ENCODE assay signal across 11 cellular contexts in genomic region chr15:93987068-93987467, GRCh38.
A peak's percentile ranks its signal among the peaks of the same experiment; 100 is the strongest.
DNase-seq lines count a peak whose midpoint lies in the region; ATAC-seq and TF ChIP-seq lines count a peak whose summit lies in the region.
"Had no signal": no experiment of that assay in that cellular context is flagged by ENCODE, and none has a peak within 500 bp of the region (broad histone marks: within the 10 kb centered on the region; RNA-seq: fewer than 3 reads in every experiment).

No MANE protein-coding gene starts in this region.

- H3K27ac Mint-ChIP-seq in activated CD4-positive, alpha-beta memory T cell treated with anti-CD3 and anti-CD28 coated beads, Interleukin-2, amount 10 ng/mL, durations not matched to agents 7 days and 5 days = no peak overlapping the region
- H3K27ac Mint-ChIP-seq in natural killer cell treated with Interleukin-12 subunit alpha and Interleukin-12 subunit beta and Interleukin-15 and Interleukin-18, amount 100 ng/mL, for 72 hours = peak overlapping the region; percentile 40 to 68

- no peaks in the 10 kb centered on the region for H3K79me2 ChIP-seq in DND-41 (ENCODE audit: insufficient read depth, low read length)

- peaks cover 2% of the 10 kb centered on the region for H3K27me3 Mint-ChIP-seq in activated CD4-positive, alpha-beta memory T cell treated with anti-CD3 and anti-CD28 coated beads, Interleukin-2, amount 10 ng/mL, durations not matched to agents 7 days and 5 days
- H3K27me3 Mint-ChIP-seq in natural killer cell treated with Interleukin-12 subunit alpha and Interleukin-12 subunit beta and Interleukin-15 and Interleukin-18, amount 100 ng/mL, for 72 hours = no peaks in the 10 kb centered on the region

- ATAC-seq in DND-41 (ENCODE audit: insufficient read depth, low read depth) = peak; percentile 77
- peak; percentile 74 for ATAC-seq in GM21447 (IDR thresholded peaks at IDR 0.05; ENCODE audit: unreplicated experiment)
- ATAC-seq in natural killer cell treated with Interleukin-12 subunit alpha and Interleukin-12 subunit beta and Interleukin-15 and Interleukin-18, amount 100 ng/mL, for 72 hours = peak; percentile 87 to 92
- no peak for ATAC-seq in HG03196 (IDR thresholded peaks at IDR 0.05; ENCODE audit: unreplicated experiment)
- ATAC-seq in left lobe of liver = no peak

- POLR2A ChIA-PET in activated CD4-positive, alpha-beta memory T cell treated with anti-CD3 and anti-CD28 coated beads, Interleukin-2, amount 10 ng/mL, durations not matched to agents 7 days and 5 days (lab: Charles Lee) = no interaction called here

- H3K27ac ChIP-seq in DND-41 (ENCODE audit: low read length) (peak overlapping the region; percentile 99), colonic mucosa (no peak overlapping the region)
- H3K27ac ChIP-seq: skin epidermis, testis had no signal

- intact Hi-C loops in colonic mucosa (cut with DNase I) = no loop called here

- H3K4me1 ChIP-seq in DND-41 (ENCODE audit: insufficient read depth, low read length) = peaks cover 83% of the 10 kb centered on the region
- H3K4me1 ChIP-seq in colonic mucosa = no peaks in the 10 kb centered on the region
- H3K4me1 ChIP-seq: testis had no signal

- DNase-seq in DND-41 (peak; percentile 93), colonic mucosa (no peak), left lobe of liver (ENCODE audit: low spot score) (no peak), NCI-H2196 (lab: John Stamatoyannopoulos, UW; ENCODE audit: unreplicated experiment) (no peak)
- peak; percentile 66 for DNase-seq in activated CD4-positive, alpha-beta memory T cell treated with anti-CD3 and anti-CD28 coated beads, Interleukin-2, amount 10 ng/mL, durations not matched to agents 7 days and 5 days
- DNase-seq in natural killer cell treated with Interleukin-12 subunit alpha and Interleukin-12 subunit beta and Interleukin-15 and Interleukin-18, amount 100 ng/mL, for 72 hours (ENCODE audit: low spot score) = peak; percentile 78
- DNase-seq: testis had no signal

- H3K4me3 Mint-ChIP-seq in activated CD4-positive, alpha-beta memory T cell treated with anti-CD3 and anti-CD28 coated beads, Interleukin-2, amount 10 ng/mL, durations not matched to agents 7 days and 5 days = no peak overlapping the region
- peak overlapping the region; percentile 60 for H3K4me3 Mint-ChIP-seq in natural killer cell treated with Interleukin-12 subunit alpha and Interleukin-12 subunit beta and Interleukin-15 and Interleukin-18, amount 100 ng/mL, for 72 hours

- H3K27me3 ChIP-seq in DND-41 (ENCODE audit: insufficient read depth, low read length, poor library complexity) (no peaks in the 10 kb centered on the region), colonic mucosa (no peaks in the 10 kb centered on the region)
- H3K27me3 ChIP-seq: testis had no signal

- no peaks in the 10 kb centered on the region for H3K9me3 Mint-ChIP-seq in activated CD4-positive, alpha-beta memory T cell treated with anti-CD3 and anti-CD28 coated beads, Interleukin-2, amount 10 ng/mL, durations not matched to agents 7 days and 5 days
- H3K9me3 Mint-ChIP-seq in natural killer cell treated with Interleukin-12 subunit alpha and Interleukin-12 subunit beta and Interleukin-15 and Interleukin-18, amount 100 ng/mL, for 72 hours = peaks cover 4% of the 10 kb centered on the region

- H3K4me2 ChIP-seq in DND-41 (ENCODE audit: insufficient read depth, low read length) = peak overlapping the region; percentile 50

- H2AFZ ChIP-seq in DND-41 (ENCODE audit: low read depth, low read length) = 0 out of 2 replicates have a peak overlapping the region, but pooled peaks have one; percentile 28

- peak overlapping the region in 1 of 2 experiments; percentile 14; a peak in 1 of 4 replicates for H3K4me3 ChIP-seq in DND-41 (ENCODE audit: low read depth in 1 of 2, low read length in 2 of 2)
- H3K4me3 ChIP-seq in colonic mucosa = no peak overlapping the region
- H3K4me3 ChIP-seq: skin epidermis, testis had no signal

- H3K9ac ChIP-seq in DND-41 (ENCODE audit: low read depth, low read length) = peak overlapping the region; percentile 74
- H3K9ac ChIP-seq in colonic mucosa (ENCODE audit: low read depth in 2 of 2, low read length in 2 of 2) = no peak overlapping the region

- CTCF ChIA-PET in activated CD4-positive, alpha-beta memory T cell treated with anti-CD3 and anti-CD28 coated beads, Interleukin-2, amount 10 ng/mL, durations not matched to agents 7 days and 5 days (lab: Charles Lee) = no interaction called here

- no peaks in the 10 kb centered on the region for H3K36me3 ChIP-seq in DND-41 (ENCODE audit: insufficient read depth, low read length)
- H3K36me3 ChIP-seq in colonic mucosa = no peaks in the 10 kb centered on the region

- peaks cover 19% of the 10 kb centered on the region for H3K4me1 Mint-ChIP-seq in activated CD4-positive, alpha-beta memory T cell treated with anti-CD3 and anti-CD28 coated beads, Interleukin-2, amount 10 ng/mL, durations not matched to agents 7 days and 5 days
- peaks cover 32 to 40% of the 10 kb centered on the region in 2 donors for H3K4me1 Mint-ChIP-seq in natural killer cell treated with Interleukin-12 subunit alpha and Interleukin-12 subunit beta and Interleukin-15 and Interleukin-18, amount 100 ng/mL, for 72 hours (ENCODE audit: low read depth in 2 of 2)

- no peaks in the 10 kb centered on the region for H4K20me1 ChIP-seq in DND-41 (ENCODE audit: insufficient read depth, low read length)

- no peaks in the 10 kb centered on the region for H3K9me3 ChIP-seq in DND-41 (ENCODE audit: insufficient read depth, low read length, severe bottlenecking)
- H3K9me3 ChIP-seq in colonic mucosa = no peaks in the 10 kb centered on the region
- H3K9me3 ChIP-seq: testis had no signal

- no peak for TF ChIP-seq CTCF in DND-41 (IDR thresholded peaks at IDR 0.05; ENCODE audit: borderline replicate concordance, extremely low read depth, low read length, poor library complexity, severe bottlenecking)
- no peak for TF ChIP-seq CTCF in colonic mucosa (IDR thresholded peaks at IDR 0.05)

- H3K36me3 Mint-ChIP-seq in activated CD4-positive, alpha-beta memory T cell treated with anti-CD3 and anti-CD28 coated beads, Interleukin-2, amount 10 ng/mL, durations not matched to agents 7 days and 5 days (ENCODE audit: low read depth) = no peaks in the 10 kb centered on the region
- no peaks in the 10 kb centered on the region for H3K36me3 Mint-ChIP-seq in natural killer cell treated with Interleukin-12 subunit alpha and Interleukin-12 subunit beta and Interleukin-15 and Interleukin-18, amount 100 ng/mL, for 72 hours
- H3K36me3 Mint-ChIP-seq: naive thymus-derived CD8-positive, alpha-beta T cell had no signal

Comparison
In these comparisons a context has a peak if more than half of its experiments do, and no peak if none do; other contexts are left out.
1. ATAC-seq: peak in DND-41 (single experiment), GM21447 (single experiment) and natural killer cell treated with Interleukin-12 subunit alpha and Interleukin-12 subunit beta and Interleukin-15 and Interleukin-18, amount 100 ng/mL, for 72 hours (2 of 2); none in HG03196 (single experiment) and left lobe of liver (single experiment).
2. DNase-seq: peak in DND-41 (single experiment), activated CD4-positive, alpha-beta memory T cell treated with anti-CD3 and anti-CD28 coated beads, Interleukin-2, amount 10 ng/mL, durations not matched to agents 7 days and 5 days (single experiment) and natural killer cell treated with Interleukin-12 subunit alpha and Interleukin-12 subunit beta and Interleukin-15 and Interleukin-18, amount 100 ng/mL, for 72 hours (single experiment); none in colonic mucosa (single experiment), left lobe of liver (single experiment) and NCI-H2196 (single experiment).